Comparison of ENCODE assay signal across 21 cellular contexts in the genomic region with DNA sequence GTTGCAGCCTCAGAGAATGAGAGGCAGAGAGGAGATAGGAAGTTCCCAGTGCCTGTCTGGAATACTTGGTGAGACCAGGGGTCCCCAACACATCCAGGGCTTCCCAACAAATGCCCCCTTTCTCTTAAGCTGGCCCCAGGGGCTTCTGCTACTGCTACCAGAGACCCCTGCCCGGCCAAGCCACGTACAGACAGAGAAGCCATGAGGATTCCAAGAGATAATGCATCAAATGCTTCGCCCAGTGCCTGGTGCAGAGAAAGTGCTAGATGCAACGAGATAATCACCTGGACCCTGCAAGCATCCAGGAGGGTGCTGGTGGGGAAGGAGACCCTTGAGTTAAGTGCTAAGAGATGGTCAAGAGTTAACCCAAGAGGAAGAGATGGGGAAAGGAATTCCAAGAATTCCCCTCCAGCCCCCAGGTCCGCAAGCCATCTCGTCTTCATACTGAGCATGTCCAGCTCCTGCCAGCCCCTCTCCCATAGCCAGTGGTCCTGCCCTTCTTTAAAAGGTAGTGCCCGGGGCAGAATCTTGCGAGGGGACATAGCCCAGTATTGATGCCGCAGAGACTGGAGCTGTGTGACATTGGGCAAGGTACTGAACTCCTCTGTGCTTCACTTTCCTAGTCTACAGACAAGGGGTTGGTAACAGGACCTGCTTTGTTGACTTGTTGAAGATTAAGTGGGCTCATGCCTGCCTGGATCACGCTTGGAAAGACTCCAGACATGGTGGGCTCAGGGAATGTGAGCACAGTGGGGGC.
DNase-seq lines count a peak whose midpoint lies in the region; ATAC-seq, FAIRE-seq and TF ChIP-seq lines count a peak whose summit lies in the region.
"Had no signal": no experiment of that assay in that cellular context is flagged by ENCODE, and none has a peak within 500 bp of the region (broad histone marks: within the 10 kb centered on the region; RNA-seq: fewer than 3 reads in every experiment).

No MANE protein-coding gene starts in this region.

- no peak for TF ChIP-seq RAD21 in A549 (conservative IDR thresholded peaks at IDR 0.05 in 1 of 2, IDR thresholded peaks at IDR 0.05 in 1 of 2)

- H3K4me1 ChIP-seq in A549: peaks cover 42% of the 10 kb centered on the region
- H3K4me1 ChIP-seq in H9 (ENCODE audit: insufficient read depth, low read length): peaks cover 5% of the 10 kb centered on the region; the same call in 1 of the 2 replicates
- H3K4me1 ChIP-seq in endodermal cell (ENCODE audit: control insufficient read depth, insufficient read depth, low read length): no peaks in the 10 kb centered on the region
- H3K4me1 ChIP-seq in osteoblast (ENCODE audit: insufficient read depth, low read length): no peaks in the 10 kb centered on the region

- CTCF ChIA-PET in A549 (lab: Yijun Ruan, JAX): no interaction called here

- H3K27ac ChIP-seq in A549: peak overlapping the region; percentile 61 to 80; a peak in 4 of 6 replicates
- no peak overlapping the region for H3K27ac ChIP-seq in H9 (ENCODE audit: insufficient read length, low read depth, low read length)
- no peak overlapping the region for H3K27ac ChIP-seq in endodermal cell (ENCODE audit: low read depth, low read length)
- H3K27ac ChIP-seq in osteoblast (ENCODE audit: low read depth, low read length): no peak overlapping the region
- H3K27ac ChIP-seq: BLaER1 treated with 17β-estradiol and CSF1 and Interleukin-3, amounts not matched to agents 10 nM and 100 nM had no signal

- H2BK15ac ChIP-seq in H9 (ENCODE audit: low read depth, low read length): no peak overlapping the region

- H3K36me3 Mint-ChIP-seq in H9 (ENCODE audit: insufficient read depth in 1 of 3, low read depth in 3 of 3) (no peaks in the 10 kb centered on the region; a peak in 2 of 7 replicates), endodermal cell (ENCODE audit: low read depth) (no peaks in the 10 kb centered on the region)

- H3K23me2 ChIP-seq in H9 (ENCODE audit: insufficient read length, low read depth, low read length, poor library complexity, severe bottlenecking): no peaks in the 10 kb centered on the region

- no peak overlapping the region for H3T11ph ChIP-seq in H9 (ENCODE audit: low read length)

- H3K14ac ChIP-seq in H9 (ENCODE audit: insufficient read depth, low read length): peak overlapping the region; percentile 53

- H4K20me1 ChIP-seq in H9 (ENCODE audit: control insufficient read depth, insufficient read depth, insufficient read length) (no peaks in the 10 kb centered on the region), osteoblast (ENCODE audit: insufficient read depth, low read length) (peaks cover 2% of the 10 kb centered on the region)
- H4K20me1 ChIP-seq: BLaER1 treated with 17β-estradiol and CSF1 and Interleukin-3, amounts not matched to agents 10 nM and 100 nM had no signal

- FAIRE-seq in A549 (lab: Jason Lieb, UNC): no peak
- no peak for FAIRE-seq in HTR-8/SVneo (lab: Jason Lieb, UNC)
- FAIRE-seq: A204.1, GM12892 had no signal

- H2AFZ ChIP-seq in H9 (ENCODE audit: low read length) (no peak overlapping the region), osteoblast (ENCODE audit: low read length) (no peak overlapping the region)

- H3K27ac Mint-ChIP-seq in H9 (peak overlapping the region in 1 of 3 experiments; percentile 78; a peak in 1 of 7 replicates), endodermal cell (peak overlapping the region; percentile 52)
- H3K27ac Mint-ChIP-seq: HFFc6 had no signal

- H4K91ac ChIP-seq in H9 (ENCODE audit: insufficient read length, low read depth, low read length): no peak overlapping the region

- H3K9ac ChIP-seq in H9 (ENCODE audit: extremely low read depth, insufficient read length, low read length): no peak overlapping the region
- no peak overlapping the region for H3K9ac ChIP-seq in endodermal cell (ENCODE audit: extremely low read depth, low read length, poor library complexity, severe bottlenecking)
- H3K9ac ChIP-seq: BLaER1 treated with 17β-estradiol and CSF1 and Interleukin-3, amounts not matched to agents 10 nM and 100 nM had no signal

- H3K4me3 ChIP-seq in A549 (no peak overlapping the region), endodermal cell (ENCODE audit: low read length) (no peak overlapping the region), osteoblast (ENCODE audit: insufficient read depth, low read length) (no peak overlapping the region)
- H3K4me3 ChIP-seq: BLaER1 treated with 17β-estradiol and CSF1 and Interleukin-3, amounts not matched to agents 10 nM and 100 nM had no signal

- H3K27me3 ChIP-seq in H9 (ENCODE audit: insufficient read depth, low read length) (no peaks in the 10 kb centered on the region), endodermal cell (ENCODE audit: control insufficient read depth, insufficient read depth, low read length, poor library complexity, severe bottlenecking) (no peaks in the 10 kb centered on the region), osteoblast (ENCODE audit: insufficient read depth, low read length) (no peaks in the 10 kb centered on the region)
- H3K27me3 ChIP-seq: BLaER1 treated with 17β-estradiol and CSF1 and Interleukin-3, amounts not matched to agents 10 nM and 100 nM had no signal

- H2AK5ac ChIP-seq in H9 (ENCODE audit: insufficient read length, low read length): no peak overlapping the region

- no peak overlapping the region for H2BK120ac ChIP-seq in H9 (ENCODE audit: low read depth, low read length, poor library complexity, severe bottlenecking)

- no peak for TF ChIP-seq EP300 in A549 (IDR thresholded peaks at IDR 0.05)

- H4K8ac ChIP-seq in H9 (replicated peaks; ENCODE audit: insufficient read length, low read depth, low read length): no peak overlapping the region

- H2BK20ac ChIP-seq in H9 (ENCODE audit: low read depth, low read length, poor library complexity, severe bottlenecking): no peak overlapping the region

- H3K79me2 ChIP-seq in H9 (ENCODE audit: insufficient read depth, low read length) (no peaks in the 10 kb centered on the region), osteoblast (ENCODE audit: insufficient read depth, low read length) (no peaks in the 10 kb centered on the region)

- H3K4ac ChIP-seq in H9 (ENCODE audit: low read depth, low read length): no peak overlapping the region

- H3K23ac ChIP-seq in H9 (ENCODE audit: insufficient read length, low read depth, low read length): no peak overlapping the region

- TF ChIP-seq POLR2A in A549 (IDR thresholded peaks at IDR 0.05; ENCODE audit: low read length): no peak

- H3K4me2 ChIP-seq in A549: no peak overlapping the region
- H3K4me2 ChIP-seq in H9 (ENCODE audit: insufficient read depth, insufficient read length, low read length): no peak overlapping the region
- H3K4me2 ChIP-seq in osteoblast (ENCODE audit: insufficient read depth, low read length): no peak overlapping the region

- H3K4me3 Mint-ChIP-seq in H9 (no peak overlapping the region), endodermal cell (no peak overlapping the region)
- H3K4me3 Mint-ChIP-seq: HFFc6 had no signal

- DNase-seq in A549 (ENCODE audit: low read depth in 1 of 2, low spot score in 1 of 2) (no peak), H9 (no peak), endodermal cell (no peak), osteoblast (ENCODE audit: insufficient read length, low spot score, missing footprints) (peak; percentile 73), NCI-H524 (lab: John Stamatoyannopoulos, UW) (no peak), dedifferentiated amniotic fluid mesenchymal stem cell (ENCODE audit: extremely low spot score) (no peak), epidermal melanocyte (ENCODE audit: insufficient read length, low spot score) (no peak), HTR-8/SVneo (ENCODE audit: insufficient read length, low spot score) (no peak)
- DNase-seq: DMS 273 treated with DMSO at 0.1 percent for 48 hours; GOT3; HFFc6; IMR-90; MM.1S; NCI-H1092 treated with DMSO at 0.1 percent for 48 hours; NCI-H1694 treated with DMSO at 0.1 percent for 48 hours; NCI-H345; NCI-H526 treated with DMSO at 0.1 percent for 48 hours; NK-92 treated with Interleukin-12 subunit alpha and Interleukin-12 subunit beta, amount 100 ng/mL, for 24 hours had no signal

- H3K9me3 ChIP-seq in A549: no peaks in the 10 kb centered on the region
- no peaks in the 10 kb centered on the region for H3K9me3 ChIP-seq in H9 (ENCODE audit: control insufficient read depth, low read depth, low read length)
- H3K9me3 ChIP-seq in endodermal cell (ENCODE audit: control insufficient read depth, low read length): no peaks in the 10 kb centered on the region
- H3K9me3 ChIP-seq in osteoblast (ENCODE audit: low read depth, low read length): no peaks in the 10 kb centered on the region

- H3K4me1 Mint-ChIP-seq in H9 (peaks cover 30 to 31% of the 10 kb centered on the region in 2 experiments), endodermal cell (peaks cover 17% of the 10 kb centered on the region)

- POLR2A ChIA-PET in A549 (lab: Yijun Ruan, JAX): no interaction called here

- no peak for TF ChIP-seq CTCF in A549 (IDR thresholded peaks at IDR 0.05)
- TF ChIP-seq CTCF in H9 (conservative IDR thresholded peaks at IDR 0.05): no peak
- TF ChIP-seq CTCF in endodermal cell (conservative IDR thresholded peaks at IDR 0.05): no peak
- TF ChIP-seq CTCF in osteoblast (IDR thresholded peaks at IDR 0.05; ENCODE audit: extremely low read depth, low read depth, low read length): no peak

- no peak overlapping the region for H2BK5ac ChIP-seq in H9 (ENCODE audit: insufficient read length, low read length)

- no peak for ATAC-seq in A549

- H3K36me3 ChIP-seq in endodermal cell (ENCODE audit: control insufficient read depth, insufficient read depth, low read length) (no peaks in the 10 kb centered on the region), osteoblast (ENCODE audit: insufficient read depth, low read length) (no peaks in the 10 kb centered on the region)
- H3K36me3 ChIP-seq: BLaER1 treated with 17β-estradiol and CSF1 and Interleukin-3, amounts not matched to agents 10 nM and 100 nM had no signal

- H4K5ac ChIP-seq in H9 (ENCODE audit: insufficient read length, low read depth, low read length): no peak overlapping the region

- H3K27me3 Mint-ChIP-seq in H9 (ENCODE audit: low read depth) (peaks cover 5% of the 10 kb centered on the region), endodermal cell (ENCODE audit: insufficient read depth) (peaks cover 3% of the 10 kb centered on the region)

- H3K18ac ChIP-seq in H9 (ENCODE audit: insufficient read length, low read depth, low read length): peak overlapping the region; percentile 67

- H3K9me3 Mint-ChIP-seq in H9 (no peaks in the 10 kb centered on the region; a peak in 2 of 5 replicates), endodermal cell (no peaks in the 10 kb centered on the region)
- H3K9me3 Mint-ChIP-seq: HFFc6 had no signal

- H3K56ac ChIP-seq in H9 (ENCODE audit: insufficient read length, low read depth, low read length): no peak overlapping the region

- no peaks in the 10 kb centered on the region for H3K79me1 ChIP-seq in H9 (ENCODE audit: insufficient read depth, low read depth, low read length, poor library complexity, severe bottlenecking)

- H2BK12ac ChIP-seq in H9 (ENCODE audit: insufficient read length, low read depth, low read length): no peak overlapping the region

- 51% methylated on average over 10 of the region's 10 CpGs for WGBS in A549 (ENCODE audit: missing lambda C conversion rate)
- no CpG with 5 or more reads among the region's 10 CpGs for WGBS in H9 (ENCODE audit: extremely low coverage, insufficient read length, low lambda C conversion rate)
- 83 to 95% methylated on average over 7 to 10 of the region's 10 CpGs for WGBS in endodermal cell (ENCODE audit: insufficient coverage in 1 of 2, insufficient read length in 1 of 2), 2 experiments

TF ChIP-seq in A549, 52 proteins besides CTCF, POLR2A, EP300 and RAD21 (continues in another document):
- TF ChIP-seq FOSB (CRISPR knock-in tag; IDR thresholded peaks at IDR 0.05): no peak

Comparison
In these comparisons a context has a peak if more than half of its experiments do, and no peak if none do; other contexts are left out.
1. H3K27ac ChIP-seq: peak in A549 (2 of 2); none in H9 (single experiment), endodermal cell (single experiment) and osteoblast (single experiment).